ENCODE assay signal across 1 cellular context in the genomic region with DNA sequence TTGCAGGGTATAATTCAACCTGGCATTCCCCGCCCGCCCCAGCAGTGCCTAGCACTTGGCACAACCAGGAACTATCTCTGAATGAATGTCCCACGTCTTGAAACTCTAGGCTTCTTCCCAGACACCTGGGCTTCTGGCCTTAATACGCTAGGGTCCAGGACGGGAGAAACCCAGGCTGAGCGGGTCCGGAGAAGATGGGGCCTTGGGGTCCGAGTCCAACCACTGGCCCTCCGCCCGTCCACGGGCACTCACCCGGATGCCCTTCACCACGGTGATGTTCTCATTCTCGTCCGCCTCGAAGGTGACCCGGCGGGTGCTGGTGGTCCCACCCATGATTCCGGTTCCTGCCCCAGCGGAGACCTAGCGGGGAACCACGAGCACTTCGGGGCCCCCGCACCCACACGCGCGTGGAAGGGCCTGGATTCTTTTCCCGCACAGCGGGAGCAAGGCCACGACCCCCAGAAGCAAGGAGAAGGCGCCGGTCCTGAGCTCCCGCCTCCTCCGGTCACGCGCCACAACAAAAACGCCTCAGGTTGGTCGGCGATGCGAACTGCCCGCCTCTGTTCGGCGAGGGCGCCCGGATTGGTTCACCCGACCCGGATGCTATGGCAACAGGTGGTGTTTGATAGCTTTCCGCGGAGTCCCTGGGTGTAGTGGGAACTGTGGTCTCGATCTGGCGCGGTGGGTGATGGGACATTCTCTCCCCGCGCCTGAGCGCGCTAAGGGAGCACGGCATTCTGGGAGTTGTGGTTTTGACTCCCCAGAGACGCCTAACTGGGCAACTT.
A peak's percentile ranks its signal among the peaks of the same experiment; 100 is the strongest.
TF ChIP-seq lines count a peak whose summit lies in the region.

A gene (minus strand): TSS at position 486 of the 785 bp plus-strand sequence. CDS start 153 bp downstream, at position 333.

TF ChIP-seq in GM12878, 131 proteins besides CTCF, POLR2A, EP300 and RAD21 (continued from another document and continues in another):
- TF ChIP-seq, protein P1, sequence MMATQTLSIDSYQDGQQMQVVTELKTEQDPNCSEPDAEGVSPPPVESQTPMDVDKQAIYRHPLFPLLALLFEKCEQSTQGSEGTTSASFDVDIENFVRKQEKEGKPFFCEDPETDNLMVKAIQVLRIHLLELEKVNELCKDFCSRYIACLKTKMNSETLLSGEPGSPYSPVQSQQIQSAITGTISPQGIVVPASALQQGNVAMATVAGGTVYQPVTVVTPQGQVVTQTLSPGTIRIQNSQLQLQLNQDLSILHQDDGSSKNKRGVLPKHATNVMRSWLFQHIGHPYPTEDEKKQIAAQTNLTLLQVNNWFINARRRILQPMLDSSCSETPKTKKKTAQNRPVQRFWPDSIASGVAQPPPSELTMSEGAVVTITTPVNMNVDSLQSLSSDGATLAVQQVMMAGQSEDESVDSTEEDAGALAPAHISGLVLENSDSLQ (IDR thresholded peaks at IDR 0.05) = peak; percentile 97
- TF ChIP-seq ZZZ3 (IDR thresholded peaks at IDR 0.05; ENCODE audit: control insufficient read depth, insufficient read length, low read depth) = no peak
- peak; percentile 75 for TF ChIP-seq PML (IDR thresholded peaks at IDR 0.05; ENCODE audit: low read length)
- TF ChIP-seq CREB1 (IDR thresholded peaks at IDR 0.05; ENCODE audit: low read depth) = peak; percentile 78
- TF ChIP-seq, protein P2, sequence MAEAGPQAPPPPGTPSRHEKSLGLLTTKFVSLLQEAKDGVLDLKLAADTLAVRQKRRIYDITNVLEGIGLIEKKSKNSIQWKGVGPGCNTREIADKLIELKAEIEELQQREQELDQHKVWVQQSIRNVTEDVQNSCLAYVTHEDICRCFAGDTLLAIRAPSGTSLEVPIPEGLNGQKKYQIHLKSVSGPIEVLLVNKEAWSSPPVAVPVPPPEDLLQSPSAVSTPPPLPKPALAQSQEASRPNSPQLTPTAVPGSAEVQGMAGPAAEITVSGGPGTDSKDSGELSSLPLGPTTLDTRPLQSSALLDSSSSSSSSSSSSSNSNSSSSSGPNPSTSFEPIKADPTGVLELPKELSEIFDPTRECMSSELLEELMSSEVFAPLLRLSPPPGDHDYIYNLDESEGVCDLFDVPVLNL (IDR thresholded peaks at IDR 0.05; ENCODE audit: low read depth, low read length) = 0 out of 2 replicates have a peak, but pooled peaks have one; percentile 51
- TF ChIP-seq, protein P3, sequence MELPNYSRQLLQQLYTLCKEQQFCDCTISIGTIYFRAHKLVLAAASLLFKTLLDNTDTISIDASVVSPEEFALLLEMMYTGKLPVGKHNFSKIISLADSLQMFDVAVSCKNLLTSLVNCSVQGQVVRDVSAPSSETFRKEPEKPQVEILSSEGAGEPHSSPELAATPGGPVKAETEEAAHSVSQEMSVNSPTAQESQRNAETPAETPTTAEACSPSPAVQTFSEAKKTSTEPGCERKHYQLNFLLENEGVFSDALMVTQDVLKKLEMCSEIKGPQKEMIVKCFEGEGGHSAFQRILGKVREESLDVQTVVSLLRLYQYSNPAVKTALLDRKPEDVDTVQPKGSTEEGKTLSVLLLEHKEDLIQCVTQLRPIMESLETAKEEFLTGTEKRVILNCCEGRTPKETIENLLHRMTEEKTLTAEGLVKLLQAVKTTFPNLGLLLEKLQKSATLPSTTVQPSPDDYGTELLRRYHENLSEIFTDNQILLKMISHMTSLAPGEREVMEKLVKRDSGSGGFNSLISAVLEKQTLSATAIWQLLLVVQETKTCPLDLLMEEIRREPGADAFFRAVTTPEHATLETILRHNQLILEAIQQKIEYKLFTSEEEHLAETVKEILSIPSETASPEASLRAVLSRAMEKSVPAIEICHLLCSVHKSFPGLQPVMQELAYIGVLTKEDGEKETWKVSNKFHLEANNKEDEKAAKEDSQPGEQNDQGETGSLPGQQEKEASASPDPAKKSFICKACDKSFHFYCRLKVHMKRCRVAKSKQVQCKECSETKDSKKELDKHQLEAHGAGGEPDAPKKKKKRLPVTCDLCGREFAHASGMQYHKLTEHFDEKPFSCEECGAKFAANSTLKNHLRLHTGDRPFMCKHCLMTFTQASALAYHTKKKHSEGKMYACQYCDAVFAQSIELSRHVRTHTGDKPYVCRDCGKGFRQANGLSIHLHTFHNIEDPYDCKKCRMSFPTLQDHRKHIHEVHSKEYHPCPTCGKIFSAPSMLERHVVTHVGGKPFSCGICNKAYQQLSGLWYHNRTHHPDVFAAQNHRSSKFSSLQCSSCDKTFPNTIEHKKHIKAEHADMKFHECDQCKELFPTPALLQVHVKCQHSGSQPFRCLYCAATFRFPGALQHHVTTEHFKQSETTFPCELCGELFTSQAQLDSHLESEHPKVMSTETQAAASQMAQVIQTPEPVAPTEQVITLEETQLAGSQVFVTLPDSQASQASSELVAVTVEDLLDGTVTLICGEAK (IDR thresholded peaks at IDR 0.05; ENCODE audit: borderline replicate concordance) = peak; percentile 90
- TF ChIP-seq NRF1 (conservative IDR thresholded peaks at IDR 0.05; ENCODE audit: low read depth, low read length) = 0 out of 2 replicates have a peak, but pooled peaks have one; percentile 37
- TF ChIP-seq SIN3A (IDR thresholded peaks at IDR 0.05; ENCODE audit: low read depth, low read length) = peak; percentile 64; the same call in 1 of the 2 replicates
- TF ChIP-seq POU2F2 (IDR thresholded peaks at IDR 0.05; ENCODE audit: borderline replicate concordance, low read depth, low read length) = peak; percentile 47; the same call in 2 of the 3 replicates
- peak; percentile 93 for TF ChIP-seq HCFC1 (IDR thresholded peaks at IDR 0.05; ENCODE audit: low read length)
- no peak for TF ChIP-seq MEF2A (IDR thresholded peaks at IDR 0.05; ENCODE audit: insufficient read depth, low read depth, low read length)
- TF ChIP-seq SMARCA5 (IDR thresholded peaks at IDR 0.05) = no peak
- TF ChIP-seq, protein P4, sequence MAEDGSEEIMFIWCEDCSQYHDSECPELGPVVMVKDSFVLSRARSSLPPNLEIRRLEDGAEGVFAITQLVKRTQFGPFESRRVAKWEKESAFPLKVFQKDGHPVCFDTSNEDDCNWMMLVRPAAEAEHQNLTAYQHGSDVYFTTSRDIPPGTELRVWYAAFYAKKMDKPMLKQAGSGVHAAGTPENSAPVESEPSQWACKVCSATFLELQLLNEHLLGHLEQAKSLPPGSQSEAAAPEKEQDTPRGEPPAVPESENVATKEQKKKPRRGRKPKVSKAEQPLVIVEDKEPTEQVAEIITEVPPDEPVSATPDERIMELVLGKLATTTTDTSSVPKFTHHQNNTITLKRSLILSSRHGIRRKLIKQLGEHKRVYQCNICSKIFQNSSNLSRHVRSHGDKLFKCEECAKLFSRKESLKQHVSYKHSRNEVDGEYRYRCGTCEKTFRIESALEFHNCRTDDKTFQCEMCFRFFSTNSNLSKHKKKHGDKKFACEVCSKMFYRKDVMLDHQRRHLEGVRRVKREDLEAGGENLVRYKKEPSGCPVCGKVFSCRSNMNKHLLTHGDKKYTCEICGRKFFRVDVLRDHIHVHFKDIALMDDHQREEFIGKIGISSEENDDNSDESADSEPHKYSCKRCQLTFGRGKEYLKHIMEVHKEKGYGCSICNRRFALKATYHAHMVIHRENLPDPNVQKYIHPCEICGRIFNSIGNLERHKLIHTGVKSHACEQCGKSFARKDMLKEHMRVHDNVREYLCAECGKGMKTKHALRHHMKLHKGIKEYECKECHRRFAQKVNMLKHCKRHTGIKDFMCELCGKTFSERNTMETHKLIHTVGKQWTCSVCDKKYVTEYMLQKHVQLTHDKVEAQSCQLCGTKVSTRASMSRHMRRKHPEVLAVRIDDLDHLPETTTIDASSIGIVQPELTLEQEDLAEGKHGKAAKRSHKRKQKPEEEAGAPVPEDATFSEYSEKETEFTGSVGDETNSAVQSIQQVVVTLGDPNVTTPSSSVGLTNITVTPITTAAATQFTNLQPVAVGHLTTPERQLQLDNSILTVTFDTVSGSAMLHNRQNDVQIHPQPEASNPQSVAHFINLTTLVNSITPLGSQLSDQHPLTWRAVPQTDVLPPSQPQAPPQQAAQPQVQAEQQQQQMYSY (CRISPR knock-in tag; IDR thresholded peaks at IDR 0.05) = no peak
- 0 out of 2 replicates have a peak, but pooled peaks have one; percentile 9 for TF ChIP-seq BCL11A (IDR thresholded peaks at IDR 0.05; ENCODE audit: low read depth, low read length)
- no peak for TF ChIP-seq JUNB (IDR thresholded peaks at IDR 0.05)
- TF ChIP-seq NBN (IDR thresholded peaks at IDR 0.05) = peak; percentile 48; the same call in 1 of the 2 replicates
- TF ChIP-seq BHLHE40 (IDR thresholded peaks at IDR 0.05; ENCODE audit: borderline replicate concordance in 1 of 2, low read depth in 2 of 2, low read length in 1 of 2) = peak; percentile 9 to 63; a peak in 1 of 4 replicates
- TF ChIP-seq, protein P5, sequence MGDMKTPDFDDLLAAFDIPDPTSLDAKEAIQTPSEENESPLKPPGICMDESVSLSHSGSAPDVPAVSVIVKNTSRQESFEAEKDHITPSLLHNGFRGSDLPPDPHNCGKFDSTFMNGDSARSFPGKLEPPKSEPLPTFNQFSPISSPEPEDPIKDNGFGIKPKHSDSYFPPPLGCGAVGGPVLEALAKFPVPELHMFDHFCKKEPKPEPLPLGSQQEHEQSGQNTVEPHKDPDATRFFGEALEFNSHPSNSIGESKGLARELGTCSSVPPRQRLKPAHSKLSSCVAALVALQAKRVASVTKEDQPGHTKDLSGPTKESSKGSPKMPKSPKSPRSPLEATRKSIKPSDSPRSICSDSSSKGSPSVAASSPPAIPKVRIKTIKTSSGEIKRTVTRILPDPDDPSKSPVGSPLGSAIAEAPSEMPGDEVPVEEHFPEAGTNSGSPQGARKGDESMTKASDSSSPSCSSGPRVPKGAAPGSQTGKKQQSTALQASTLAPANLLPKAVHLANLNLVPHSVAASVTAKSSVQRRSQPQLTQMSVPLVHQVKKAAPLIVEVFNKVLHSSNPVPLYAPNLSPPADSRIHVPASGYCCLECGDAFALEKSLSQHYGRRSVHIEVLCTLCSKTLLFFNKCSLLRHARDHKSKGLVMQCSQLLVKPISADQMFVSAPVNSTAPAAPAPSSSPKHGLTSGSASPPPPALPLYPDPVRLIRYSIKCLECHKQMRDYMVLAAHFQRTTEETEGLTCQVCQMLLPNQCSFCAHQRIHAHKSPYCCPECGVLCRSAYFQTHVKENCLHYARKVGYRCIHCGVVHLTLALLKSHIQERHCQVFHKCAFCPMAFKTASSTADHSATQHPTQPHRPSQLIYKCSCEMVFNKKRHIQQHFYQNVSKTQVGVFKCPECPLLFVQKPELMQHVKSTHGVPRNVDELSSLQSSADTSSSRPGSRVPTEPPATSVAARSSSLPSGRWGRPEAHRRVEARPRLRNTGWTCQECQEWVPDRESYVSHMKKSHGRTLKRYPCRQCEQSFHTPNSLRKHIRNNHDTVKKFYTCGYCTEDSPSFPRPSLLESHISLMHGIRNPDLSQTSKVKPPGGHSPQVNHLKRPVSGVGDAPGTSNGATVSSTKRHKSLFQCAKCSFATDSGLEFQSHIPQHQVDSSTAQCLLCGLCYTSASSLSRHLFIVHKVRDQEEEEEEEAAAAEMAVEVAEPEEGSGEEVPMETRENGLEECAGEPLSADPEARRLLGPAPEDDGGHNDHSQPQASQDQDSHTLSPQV (IDR thresholded peaks at IDR 0.05) = no peak
- TF ChIP-seq, protein P6, sequence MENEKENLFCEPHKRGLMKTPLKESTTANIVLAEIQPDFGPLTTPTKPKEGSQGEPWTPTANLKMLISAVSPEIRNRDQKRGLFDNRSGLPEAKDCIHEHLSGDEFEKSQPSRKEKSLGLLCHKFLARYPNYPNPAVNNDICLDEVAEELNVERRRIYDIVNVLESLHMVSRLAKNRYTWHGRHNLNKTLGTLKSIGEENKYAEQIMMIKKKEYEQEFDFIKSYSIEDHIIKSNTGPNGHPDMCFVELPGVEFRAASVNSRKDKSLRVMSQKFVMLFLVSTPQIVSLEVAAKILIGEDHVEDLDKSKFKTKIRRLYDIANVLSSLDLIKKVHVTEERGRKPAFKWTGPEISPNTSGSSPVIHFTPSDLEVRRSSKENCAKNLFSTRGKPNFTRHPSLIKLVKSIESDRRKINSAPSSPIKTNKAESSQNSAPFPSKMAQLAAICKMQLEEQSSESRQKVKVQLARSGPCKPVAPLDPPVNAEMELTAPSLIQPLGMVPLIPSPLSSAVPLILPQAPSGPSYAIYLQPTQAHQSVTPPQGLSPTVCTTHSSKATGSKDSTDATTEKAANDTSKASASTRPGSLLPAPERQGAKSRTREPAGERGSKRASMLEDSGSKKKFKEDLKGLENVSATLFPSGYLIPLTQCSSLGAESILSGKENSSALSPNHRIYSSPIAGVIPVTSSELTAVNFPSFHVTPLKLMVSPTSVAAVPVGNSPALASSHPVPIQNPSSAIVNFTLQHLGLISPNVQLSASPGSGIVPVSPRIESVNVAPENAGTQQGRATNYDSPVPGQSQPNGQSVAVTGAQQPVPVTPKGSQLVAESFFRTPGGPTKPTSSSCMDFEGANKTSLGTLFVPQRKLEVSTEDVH (IDR thresholded peaks at IDR 0.05; ENCODE audit: low read depth, partially characterized antibody) = no peak
- 0 out of 2 replicates have a peak, but pooled peaks have one; percentile 64 for TF ChIP-seq ASH2L (IDR thresholded peaks at IDR 0.05; ENCODE audit: borderline replicate concordance, low read depth)
- TF ChIP-seq ZBED1 (IDR thresholded peaks at IDR 0.05; ENCODE audit: borderline replicate concordance) = no peak
- TF ChIP-seq, protein P7, sequence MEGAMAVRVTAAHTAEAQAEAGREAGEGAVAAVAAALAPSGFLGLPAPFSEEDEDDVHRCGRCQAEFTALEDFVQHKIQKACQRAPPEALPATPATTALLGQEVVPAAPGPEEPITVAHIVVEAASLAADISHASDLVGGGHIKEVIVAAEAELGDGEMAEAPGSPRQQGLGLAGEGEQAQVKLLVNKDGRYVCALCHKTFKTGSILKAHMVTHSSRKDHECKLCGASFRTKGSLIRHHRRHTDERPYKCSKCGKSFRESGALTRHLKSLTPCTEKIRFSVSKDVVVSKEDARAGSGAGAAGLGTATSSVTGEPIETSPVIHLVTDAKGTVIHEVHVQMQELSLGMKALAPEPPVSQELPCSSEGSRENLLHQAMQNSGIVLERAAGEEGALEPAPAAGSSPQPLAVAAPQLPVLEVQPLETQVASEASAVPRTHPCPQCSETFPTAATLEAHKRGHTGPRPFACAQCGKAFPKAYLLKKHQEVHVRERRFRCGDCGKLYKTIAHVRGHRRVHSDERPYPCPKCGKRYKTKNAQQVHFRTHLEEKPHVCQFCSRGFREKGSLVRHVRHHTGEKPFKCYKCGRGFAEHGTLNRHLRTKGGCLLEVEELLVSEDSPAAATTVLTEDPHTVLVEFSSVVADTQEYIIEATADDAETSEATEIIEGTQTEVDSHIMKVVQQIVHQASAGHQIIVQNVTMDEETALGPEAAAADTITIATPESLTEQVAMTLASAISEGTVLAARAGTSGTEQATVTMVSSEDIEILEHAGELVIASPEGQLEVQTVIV (IDR thresholded peaks at IDR 0.05; ENCODE audit: borderline replicate concordance, partially characterized antibody) = no peak
- TF ChIP-seq, protein P8, sequence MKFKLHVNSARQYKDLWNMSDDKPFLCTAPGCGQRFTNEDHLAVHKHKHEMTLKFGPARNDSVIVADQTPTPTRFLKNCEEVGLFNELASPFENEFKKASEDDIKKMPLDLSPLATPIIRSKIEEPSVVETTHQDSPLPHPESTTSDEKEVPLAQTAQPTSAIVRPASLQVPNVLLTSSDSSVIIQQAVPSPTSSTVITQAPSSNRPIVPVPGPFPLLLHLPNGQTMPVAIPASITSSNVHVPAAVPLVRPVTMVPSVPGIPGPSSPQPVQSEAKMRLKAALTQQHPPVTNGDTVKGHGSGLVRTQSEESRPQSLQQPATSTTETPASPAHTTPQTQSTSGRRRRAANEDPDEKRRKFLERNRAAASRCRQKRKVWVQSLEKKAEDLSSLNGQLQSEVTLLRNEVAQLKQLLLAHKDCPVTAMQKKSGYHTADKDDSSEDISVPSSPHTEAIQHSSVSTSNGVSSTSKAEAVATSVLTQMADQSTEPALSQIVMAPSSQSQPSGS (IDR thresholded peaks at IDR 0.05; ENCODE audit: low read length) = no peak
- TF ChIP-seq, protein P9, sequence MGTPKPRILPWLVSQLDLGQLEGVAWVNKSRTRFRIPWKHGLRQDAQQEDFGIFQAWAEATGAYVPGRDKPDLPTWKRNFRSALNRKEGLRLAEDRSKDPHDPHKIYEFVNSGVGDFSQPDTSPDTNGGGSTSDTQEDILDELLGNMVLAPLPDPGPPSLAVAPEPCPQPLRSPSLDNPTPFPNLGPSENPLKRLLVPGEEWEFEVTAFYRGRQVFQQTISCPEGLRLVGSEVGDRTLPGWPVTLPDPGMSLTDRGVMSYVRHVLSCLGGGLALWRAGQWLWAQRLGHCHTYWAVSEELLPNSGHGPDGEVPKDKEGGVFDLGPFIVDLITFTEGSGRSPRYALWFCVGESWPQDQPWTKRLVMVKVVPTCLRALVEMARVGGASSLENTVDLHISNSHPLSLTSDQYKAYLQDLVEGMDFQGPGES (IDR thresholded peaks at IDR 0.05) = peak; percentile 67; the same call in 1 of the 2 replicates
